ENCODE assay signal across 1 cellular context in genomic region chr1:92655197-92655801, GRCh38.
TF ChIP-seq lines count a peak whose summit lies in the region.

No MANE protein-coding gene starts in this region.

TF ChIP-seq in K562, 482 proteins besides CTCF, POLR2A, EP300 and RAD21 (continued from another document):
- TF ChIP-seq, protein P1, sequence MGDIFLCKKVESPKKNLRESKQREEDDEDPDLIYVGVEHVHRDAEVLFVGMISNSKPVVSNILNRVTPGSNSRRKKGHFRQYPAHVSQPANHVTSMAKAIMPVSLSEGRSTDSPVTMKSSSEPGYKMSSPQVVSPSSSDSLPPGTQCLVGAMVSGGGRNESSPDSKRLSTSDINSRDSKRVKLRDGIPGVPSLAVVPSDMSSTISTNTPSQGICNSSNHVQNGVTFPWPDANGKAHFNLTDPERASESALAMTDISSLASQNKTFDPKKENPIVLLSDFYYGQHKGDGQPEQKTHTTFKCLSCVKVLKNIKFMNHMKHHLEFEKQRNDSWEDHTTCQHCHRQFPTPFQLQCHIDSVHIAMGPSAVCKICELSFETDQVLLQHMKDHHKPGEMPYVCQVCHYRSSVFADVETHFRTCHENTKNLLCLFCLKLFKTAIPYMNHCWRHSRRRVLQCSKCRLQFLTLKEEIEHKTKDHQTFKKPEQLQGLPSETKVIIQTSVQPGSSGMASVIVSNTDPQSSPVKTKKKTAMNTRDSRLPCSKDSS (IDR thresholded peaks at IDR 0.05; ENCODE audit: low read depth, partially characterized antibody), result peak; percentile 87
